In the genomic region with DNA sequence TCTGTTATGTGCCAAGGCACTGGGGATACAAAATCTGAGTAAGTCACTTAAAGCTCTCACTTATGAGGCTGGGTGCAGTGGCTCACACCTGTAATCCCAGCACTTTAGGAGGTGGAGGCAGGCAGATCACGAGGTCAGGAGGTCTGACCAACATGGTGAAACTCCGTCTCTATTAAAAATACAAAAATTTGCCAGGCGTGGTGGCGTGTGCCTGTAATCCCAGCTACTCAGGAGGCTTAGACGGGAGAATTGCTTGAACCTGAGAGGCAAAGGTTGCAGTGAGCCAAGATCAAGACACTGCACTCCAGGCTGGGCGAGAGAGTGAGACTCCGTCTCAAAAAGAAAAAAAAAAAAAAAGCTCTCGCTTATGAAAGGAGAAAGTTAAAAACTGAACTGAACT, we compare ENCODE assay signal across 6 cellular contexts. TPM values are rescaled to one million over a fixed set of nuclear protein-coding genes. Genes with fewer than 3 reads are reported as not detected.
DNase-seq lines count a peak whose midpoint lies in the region; ATAC-seq, FAIRE-seq and TF ChIP-seq lines count a peak whose summit lies in the region.
"Not testable (repeated sequence)": the region's sequence is repeated elsewhere in the genome, so short reads cannot be mapped to it uniquely, and the experiment has no call there.

No MANE protein-coding gene starts in this region.

- not testable (repeated sequence) for H3K9me3 ChIP-seq in CD4-positive, CD25-positive, alpha-beta regulatory T cell (ENCODE audit: control insufficient read depth in 2 of 2, low read length in 2 of 2); HEK293 (ENCODE audit: control insufficient read depth, insufficient read depth, low read depth, low read length); GM12878 (replicated peaks; ENCODE audit: control insufficient read depth, insufficient read depth, low read length); endothelial cell of umbilical vein (replicated peaks; ENCODE audit: control insufficient read depth, insufficient read depth, low read length)

- peaks cover 7 to 40% (median 27%) of the 10 kb centered on the region in 4 donors for H3K4me1 Mint-ChIP-seq in CD4-positive, CD25-positive, alpha-beta regulatory T cell
- peaks cover 25 to 26% of the 10 kb centered on the region in 2 donors for H3K4me1 Mint-ChIP-seq in natural killer cell
- H3K4me1 Mint-ChIP-seq in stimulated activated naive B cell treated with anti-CD40 and anti-IgM and Interleukin-4, amounts not matched to agents 10 μg/mL and 1 μg/mL and 100 μg/mL, for 72 hours, result peaks cover 6 to 22% of the 10 kb centered on the region in 2 donors

- H3K9me1 ChIP-seq in endothelial cell of umbilical vein (replicated peaks; ENCODE audit: control insufficient read depth, extremely low read depth, insufficient read depth, low read length), result not testable (repeated sequence)

- TF ChIP-seq CTCF in HEK293 (tag by site-specific recombination; IDR thresholded peaks at IDR 0.05); GM12878 (IDR thresholded peaks at IDR 0.05 in 2 of 3, conservative IDR thresholded peaks at IDR 0.05 in 1 of 3; ENCODE audit: control insufficient read depth in 2 of 3, extremely low read depth in 1 of 3, insufficient read depth in 1 of 3, low read depth in 3 of 3, low read length in 3 of 3); endothelial cell of umbilical vein (IDR thresholded peaks at IDR 0.05; ENCODE audit: extremely low read depth in 1 of 2, insufficient read depth in 1 of 2, low read depth in 1 of 2, low read length in 2 of 2); natural killer cell (IDR thresholded peaks at IDR 0.05): not testable (repeated sequence)

- TF ChIP-seq POLR2A in GM12878 (IDR thresholded peaks at IDR 0.05; ENCODE audit: low read depth, low read length); endothelial cell of umbilical vein (IDR thresholded peaks at IDR 0.05; ENCODE audit: low read depth, low read length): not testable (repeated sequence)

- 97% methylated on average over 8 of the region's 8 CpGs for WGBS in GM12878 (ENCODE audit: insufficient coverage, insufficient replicate concordance, low lambda C conversion rate, missing lambda C conversion rate)

- SMC1A ChIA-PET in GM12878 (lab: Charles Lee; ENCODE audit: uncharacterized antibody, unreplicated experiment), result not testable (repeated sequence)

- intact Hi-C loops in GM12878 (cut with micrococcal nuclease; ENCODE audit: unreplicated experiment); endothelial cell of umbilical vein (cut with micrococcal nuclease); natural killer cell (cut with micrococcal nuclease): not testable (repeated sequence)

- not testable (repeated sequence) for H4K20me1 ChIP-seq in GM12878 (ENCODE audit: control insufficient read depth, insufficient read depth); endothelial cell of umbilical vein (replicated peaks; ENCODE audit: control insufficient read depth, extremely low read depth, insufficient read depth, low read length)

- not testable (repeated sequence) for H3K27me3 ChIP-seq in CD4-positive, CD25-positive, alpha-beta regulatory T cell (ENCODE audit: control insufficient read depth, insufficient read depth, low read length); GM12878 (replicated peaks in 1 of 2; ENCODE audit: control insufficient read depth in 2 of 2, insufficient read depth in 2 of 2, low read length in 1 of 2); endothelial cell of umbilical vein (ENCODE audit: control insufficient read depth in 2 of 2, insufficient read depth in 2 of 2, low read length in 2 of 2)

- RAD21 ChIA-PET in GM12878 (lab: Charles Lee; ENCODE audit: unreplicated experiment), result interaction anchor here (0.7 kb wide), 1 partner anchor 80 kb away, joined by 3 read pairs; no protein-coding TSS in a partner anchor

- H3K9me3 Mint-ChIP-seq in CD4-positive, CD25-positive, alpha-beta regulatory T cell; natural killer cell; stimulated activated naive B cell treated with anti-CD40 and anti-IgM and Interleukin-4, amounts not matched to agents 10 μg/mL and 1 μg/mL and 100 μg/mL, for 72 hours: not testable (repeated sequence)

- H2AFZ ChIP-seq in GM12878 (ENCODE audit: control insufficient read depth, low read depth, low read length); endothelial cell of umbilical vein (ENCODE audit: low read depth, low read length): not testable (repeated sequence)

- not testable (repeated sequence) for H3K4me3 ChIP-seq in CD4-positive, CD25-positive, alpha-beta regulatory T cell (ENCODE audit: low read depth, low read length); HEK293 (ENCODE audit: low read depth, low read length); GM12878; endothelial cell of umbilical vein (replicated peaks in 1 of 3; ENCODE audit: insufficient read depth in 1 of 3, low read depth in 1 of 3, low read length in 3 of 3)

- H3K4me2 ChIP-seq in GM12878 (ENCODE audit: control insufficient read depth, insufficient read depth); endothelial cell of umbilical vein (ENCODE audit: insufficient read depth, low read length): not testable (repeated sequence)

- dilution Hi-C loops in endothelial cell of umbilical vein (cut with MboI; ENCODE audit: extremely low pct_ligation_motif_present, low sequenced_read_pairs), result not testable (repeated sequence)

- not testable (repeated sequence) for ATAC-seq in CD4-positive, CD25-positive, alpha-beta regulatory T cell (ENCODE audit: low read depth in 2 of 2); GM12878; natural killer cell; stimulated activated naive B cell treated with anti-CD40 and anti-IgM and Interleukin-4, amounts not matched to agents 10 μg/mL and 1 μg/mL and 100 μg/mL, for 72 hours (replicated peaks)

- TF ChIP-seq EP300 in GM12878 (IDR thresholded peaks at IDR 0.05; ENCODE audit: borderline replicate concordance in 1 of 2, control insufficient read depth in 1 of 2, low read depth in 2 of 2, low read length in 2 of 2), result not testable (repeated sequence)

- peaks cover 13% of the 10 kb centered on the region for H3K4me1 ChIP-seq in CD4-positive, CD25-positive, alpha-beta regulatory T cell (ENCODE audit: control insufficient read depth, insufficient read depth, low read length, poor library complexity, severe bottlenecking)
- not testable (repeated sequence) for H3K4me1 ChIP-seq in HEK293 (ENCODE audit: control insufficient read depth, insufficient read depth, low read length); GM12878 (ENCODE audit: control insufficient read depth, insufficient read depth, low read length); endothelial cell of umbilical vein (ENCODE audit: control insufficient read depth, extremely low read depth, insufficient read depth, low read length)

- not testable (repeated sequence) for FAIRE-seq in GM12878 (lab: Jason Lieb, UNC)
- peak; percentile 15 for FAIRE-seq in endothelial cell of umbilical vein (lab: Jason Lieb, UNC)

- not testable (repeated sequence) for TF ChIP-seq RAD21 in GM12878 (IDR thresholded peaks at IDR 0.05; ENCODE audit: insufficient read depth, low read depth, low read length)

- H3K9ac ChIP-seq in GM12878 (ENCODE audit: control insufficient read depth, insufficient read depth, low read length); endothelial cell of umbilical vein (replicated peaks; ENCODE audit: extremely low read depth, insufficient read depth, low read length): not testable (repeated sequence)

- in situ Hi-C loops in GM12878 (cut with MboI), result not testable (repeated sequence)

- not testable (repeated sequence) for BruUV-seq in GM12878 (replicated peaks; lab: Mats Ljungman, UMichigan); endothelial cell of umbilical vein (replicated peaks; lab: Mats Ljungman, UMichigan)

- not testable (repeated sequence) for H3K27me3 Mint-ChIP-seq in CD4-positive, CD25-positive, alpha-beta regulatory T cell; natural killer cell (ENCODE audit: low read depth in 2 of 2); stimulated activated naive B cell treated with anti-CD40 and anti-IgM and Interleukin-4, amounts not matched to agents 10 μg/mL and 1 μg/mL and 100 μg/mL, for 72 hours

- POLR2A ChIA-PET in HEK293 (lab: Yijun Ruan, JAX); GM12878 (lab: Charles Lee): not testable (repeated sequence)
- POLR2A ChIA-PET in endothelial cell of umbilical vein (lab: Charles Lee), result interaction anchor here (0.7 kb wide), 1 partner anchor 9 kb away, joined by 3 read pairs; no protein-coding TSS in a partner anchor

- peaks cover 20% of the 10 kb centered on the region for H3K36me3 ChIP-seq in CD4-positive, CD25-positive, alpha-beta regulatory T cell (ENCODE audit: control insufficient read depth, insufficient read depth, low read length)
- H3K36me3 ChIP-seq in HEK293 (ENCODE audit: control insufficient read depth in 2 of 2, insufficient read depth in 1 of 2, low read length in 2 of 2), result peaks cover 32 to 33% of the 10 kb centered on the region in 2 experiments
- H3K36me3 ChIP-seq in GM12878 (ENCODE audit: control insufficient read depth in 2 of 2, insufficient read depth in 2 of 2, low read length in 1 of 2); endothelial cell of umbilical vein (ENCODE audit: control insufficient read depth in 2 of 2, extremely low read depth in 1 of 2, insufficient read depth in 2 of 2, low read length in 2 of 2): not testable (repeated sequence)

- peaks cover 22% of the 10 kb centered on the region for H3K36me3 Mint-ChIP-seq in CD4-positive, CD25-positive, alpha-beta regulatory T cell
- H3K36me3 Mint-ChIP-seq in natural killer cell, result not testable (repeated sequence)
- H3K36me3 Mint-ChIP-seq in stimulated activated naive B cell treated with anti-CD40 and anti-IgM and Interleukin-4, amounts not matched to agents 10 μg/mL and 1 μg/mL and 100 μg/mL, for 72 hours, result peaks cover 21 to 24% of the 10 kb centered on the region in 2 donors

- not testable (repeated sequence) for H3K27ac ChIP-seq in CD4-positive, CD25-positive, alpha-beta regulatory T cell (ENCODE audit: insufficient read depth, low read length, poor library complexity, severe bottlenecking); HEK293 (ENCODE audit: extremely low read depth, low read depth, low read length); GM12878 (ENCODE audit: control insufficient read depth, insufficient read depth); endothelial cell of umbilical vein (ENCODE audit: insufficient read depth, low read depth, low read length)

- CTCF ChIA-PET in HEK293 (lab: Yijun Ruan, JAX) (interaction anchor here (0.8 kb wide), 1 partner anchor 8 kb away, joined by 3 read pairs; no protein-coding TSS in a partner anchor), GM12878 (lab: Yijun Ruan, JAX) (interaction anchor here (0.9 kb wide), 1 partner anchor 45 kb away, joined by 4 read pairs; no protein-coding TSS in a partner anchor), endothelial cell of umbilical vein (lab: Charles Lee) (interaction anchor here (1.4 kb wide), 1 partner anchor 45 kb away, joined by 4 read pairs; no protein-coding TSS in a partner anchor)

- H3K27ac Mint-ChIP-seq in CD4-positive, CD25-positive, alpha-beta regulatory T cell, result peak overlapping the region in 2 of 3 donors; percentile 37 to 45
- peak overlapping the region; percentile 4 to 23 for H3K27ac Mint-ChIP-seq in natural killer cell
- H3K27ac Mint-ChIP-seq in stimulated activated naive B cell treated with anti-CD40 and anti-IgM and Interleukin-4, amounts not matched to agents 10 μg/mL and 1 μg/mL and 100 μg/mL, for 72 hours, result peak overlapping the region; percentile 9

- peak overlapping the region in 1 of 4 donors; percentile 1 for H3K4me3 Mint-ChIP-seq in CD4-positive, CD25-positive, alpha-beta regulatory T cell
- not testable (repeated sequence) for H3K4me3 Mint-ChIP-seq in natural killer cell; stimulated activated naive B cell treated with anti-CD40 and anti-IgM and Interleukin-4, amounts not matched to agents 10 μg/mL and 1 μg/mL and 100 μg/mL, for 72 hours

- not testable (repeated sequence) for H3K79me2 ChIP-seq in GM12878 (ENCODE audit: control insufficient read depth, insufficient read depth, low read length); endothelial cell of umbilical vein (ENCODE audit: control insufficient read depth, insufficient read depth, low read length)

- DNase-seq in CD4-positive, CD25-positive, alpha-beta regulatory T cell; GM12878 (ENCODE audit: low read depth, low spot score); endothelial cell of umbilical vein (ENCODE audit: low read depth, low spot score); natural killer cell; stimulated activated naive B cell treated with anti-CD40 and anti-IgM and Interleukin-4, amounts not matched to agents 10 μg/mL and 1 μg/mL and 100 μg/mL, for 72 hours: not testable (repeated sequence)

RNA-seq across cellular contexts. Expression of a gene that starts 5.0 kb away (rescaled TPM):
- total RNA-seq in CD4-positive, CD25-positive, alpha-beta regulatory T cell, result 27.0 TPM
- polyA plus RNA-seq in CD4-positive, CD25-positive, alpha-beta regulatory T cell, result 10 to 100 TPM; 29.1 to 38.0 (median 30.5) TPM
- total RNA-seq in GM12878 (2013; cell fraction: nucleolus; rRNA removed), result 11.8 and 13.5 TPM in 2 replicates
- total RNA-seq in GM12878 (2014; rRNA removed) (8.9 and 9.0 TPM in 2 replicates), GM12878 (2014; rRNA removed; fragmentation: Illumina TruSeq; extraction: Trizol) (7.7 and 8.0 TPM in 2 replicates), GM12878 (2021) (7.6 and 9.3 TPM in 2 replicates), endothelial cell of umbilical vein (16.2 and 16.6 TPM in 2 replicates), natural killer cell (10 to 100 TPM; 37.5 to 54.5 (median 39.3) TPM)
- 5.7 TPM for polyA plus RNA-seq in GM12878 (2011; ENCODE audit: low read depth)
- polyA plus RNA-seq in GM12878 (2011; rRNA removed) (11.9 and 15.3 TPM in 2 replicates), GM12878 (2014; fragmentation: Illumina TruSeq; extraction: Trizol) (11.3 and 12.2 TPM in 2 replicates), GM12878 (2014; fragmentation: Nextera tagmentation; extraction: Ambion mirVana) (10 to 100 TPM; 13.6 to 16.9 TPM), GM12878 (2014; rRNA removed) (6.9 and 9.4 TPM in 2 replicates), GM12878 (2016; fragmentation: Nextera tagmentation; extraction: Ambion mirVana) (10 to 100 TPM; 17.0 to 20.2 TPM), endothelial cell of umbilical vein (7.0 and 10.7 TPM in 2 replicates)
- 5.5 and 6.7 TPM in 2 replicates for polyA plus RNA-seq in GM12878 (2011; cell fraction: cytosol; rRNA removed)
- polyA plus RNA-seq in GM12878 (2011; cell fraction: nucleus; rRNA removed), result 16.4 and 17.5 TPM in 2 replicates
- 8.0 and 8.5 TPM in 2 replicates for polyA plus RNA-seq in GM12878 (2012)
- 7.2 and 9.6 TPM in 2 replicates for polyA minus RNA-seq in GM12878 (2011; rRNA and poly(A)+ RNA removed)
- 2.8 and 3.6 TPM in 2 replicates for polyA minus RNA-seq in GM12878 (2011; cell fraction: cytosol; rRNA and poly(A)+ RNA removed)
- 3.1 and 6.1 TPM in 2 replicates for polyA minus RNA-seq in GM12878 (2011; cell fraction: nucleus; rRNA and poly(A)+ RNA removed)
- 7.2 and 9.5 TPM in 2 replicates for polyA plus RNA-seq in endothelial cell of umbilical vein (2011; cell fraction: cytosol; rRNA removed)
- 31.4 and 37.0 TPM in 2 replicates for polyA plus RNA-seq in endothelial cell of umbilical vein (2011; cell fraction: nucleus; rRNA removed)
- 15.9 and 17.5 TPM in 2 replicates for polyA plus RNA-seq in endothelial cell of umbilical vein (2012)
- polyA minus RNA-seq in endothelial cell of umbilical vein, result 8.8 and 11.7 TPM in 2 replicates
- 8.9 TPM for polyA minus RNA-seq in endothelial cell of umbilical vein (2011; cell fraction: cytosol; rRNA and poly(A)+ RNA removed)
- 9.9 and 10.4 TPM in 2 replicates for polyA minus RNA-seq in endothelial cell of umbilical vein (2011; cell fraction: nucleus; rRNA and poly(A)+ RNA removed)
